Comparison of ENCODE assay signal across 12 cellular contexts in genomic region chr5:133113331-133114061, GRCh38.
A peak's percentile ranks its signal among the peaks of the same experiment; 100 is the strongest.
DNase-seq lines count a peak whose midpoint lies in the region; TF ChIP-seq lines count a peak whose summit lies in the region.
"Had no signal": no experiment of that assay in that cellular context is flagged by ENCODE, and none has a peak within 500 bp of the region (broad histone marks: within the 10 kb centered on the region; RNA-seq: fewer than 3 reads in every experiment).

No MANE protein-coding gene starts in this region.

- H3K27ac ChIP-seq in brain microvascular endothelial cell, result no peak overlapping the region
- H3K27ac ChIP-seq: gastroesophageal sphincter had no signal

- no peaks in the 10 kb centered on the region for H3K36me3 ChIP-seq in brain microvascular endothelial cell (replicated peaks)
- H3K36me3 ChIP-seq: breast epithelium, gastroesophageal sphincter had no signal

- H3K27me3 ChIP-seq in brain microvascular endothelial cell (replicated peaks), result no peaks in the 10 kb centered on the region
- H3K27me3 ChIP-seq: breast epithelium had no signal

- in situ Hi-C loops in brain microvascular endothelial cell (cut with HindIII; ENCODE audit: low pct_ligation_motif_present, low sequenced_read_pairs), result loop anchor here (25.0 kb wide), 1 partner anchor 174 kb away; no protein-coding TSS in a partner anchor

- H3K4me3 ChIP-seq in brain microvascular endothelial cell (ENCODE audit: low read depth, low read length) (no peak overlapping the region), skeletal muscle cell (ENCODE audit: low read depth, low read length) (no peak overlapping the region)
- H3K4me3 ChIP-seq: breast epithelium, gastroesophageal sphincter had no signal

- peak; percentile 15 for DNase-seq in COLO829 (ENCODE audit: low spot score)
- DNase-seq in LHCN-M2 (ENCODE audit: low read depth), result peak; percentile 72
- peak; percentile 48 for DNase-seq in brain microvascular endothelial cell
- DNase-seq in skeletal muscle cell (ENCODE audit: low read depth), result peak; percentile 38
- DNase-seq in amygdala (lab: John Stamatoyannopoulos, UW), result no peak
- no peak for DNase-seq in HK-2 (ENCODE audit: unreplicated experiment)
- DNase-seq in GM19238 (ENCODE audit: insufficient read length, low spot score), result no peak
- DNase-seq in kidney tubule cell (ENCODE audit: low spot score), result no peak
- DNase-seq: DMS79, NCI-H526 had no signal

- no peak for TF ChIP-seq CTCF in brain microvascular endothelial cell (IDR thresholded peaks at IDR 0.05; ENCODE audit: low read depth, low read length, missing control alignments)

Comparison
In these comparisons a context has a peak if more than half of its experiments do, and no peak if none do; other contexts are left out.
1. DNase-seq: peak in COLO829 (single experiment), LHCN-M2 (single experiment), brain microvascular endothelial cell (single experiment) and skeletal muscle cell (single experiment); none in amygdala (0 of 56), HK-2 (single experiment), GM19238 (single experiment) and kidney tubule cell (single experiment).